ENCODE assay signal across 8 cellular contexts in genomic region chr9:77457916-77458592, GRCh38.
DNase-seq lines count a peak whose midpoint lies in the region; ATAC-seq and TF ChIP-seq lines count a peak whose summit lies in the region.

No MANE protein-coding gene starts in this region.

- H3K4me2 ChIP-seq in fibroblast of lung (ENCODE audit: extremely low read depth, insufficient read depth, low read length), result no peak overlapping the region

- H3K27me3 ChIP-seq in HL-60 (ENCODE audit: insufficient read depth, poor library complexity, severe bottlenecking) (no peaks in the 10 kb centered on the region), fibroblast of lung (ENCODE audit: control insufficient read depth, insufficient read depth, low read length) (no peaks in the 10 kb centered on the region), neutrophil (no peaks in the 10 kb centered on the region), tibial nerve (no peaks in the 10 kb centered on the region)

- no peaks in the 10 kb centered on the region for H3K79me2 ChIP-seq in fibroblast of lung (ENCODE audit: control insufficient read depth, insufficient read depth, low read length)

- H3K27ac ChIP-seq in HL-60 (replicated peaks) (no peak overlapping the region), fibroblast of lung (ENCODE audit: insufficient read depth, low read length) (no peak overlapping the region), neutrophil (no peak overlapping the region), tibial nerve (peak overlapping the region in 1 of 4 donors; percentile 58)

- H4K20me1 ChIP-seq in fibroblast of lung (ENCODE audit: control insufficient read depth, extremely low read depth, insufficient read depth, low read length), result no peaks in the 10 kb centered on the region

- H3K9me3 ChIP-seq in fibroblast of lung (ENCODE audit: control insufficient read depth, insufficient read depth, low read depth, low read length) (no peaks in the 10 kb centered on the region), neutrophil (no peaks in the 10 kb centered on the region), tibial nerve (no peaks in the 10 kb centered on the region)

- peak; percentile 86 for TF ChIP-seq CTCF in HL-60 (IDR thresholded peaks at IDR 0.05; ENCODE audit: insufficient read depth, low read length)
- peak; percentile 90 to 91 for TF ChIP-seq CTCF in fibroblast of lung (conservative IDR thresholded peaks at IDR 0.05 in 1 of 2, IDR thresholded peaks at IDR 0.05 in 1 of 2; ENCODE audit: low read depth in 1 of 2, low read length in 2 of 2)
- peak; percentile 69 for TF ChIP-seq CTCF in neutrophil (IDR thresholded peaks at IDR 0.05)
- TF ChIP-seq CTCF in tibial nerve (IDR thresholded peaks at IDR 0.05), result peak; percentile 64 to 91 (median 80)

- ATAC-seq in GM21390 (IDR thresholded peaks at IDR 0.05; ENCODE audit: unreplicated experiment), result peak; percentile 72

- WGBS in tibial nerve, 2 donors, result 53 to 56% methylated on average over 14 to 15 of the region's 15 CpGs

- H3K9ac ChIP-seq in fibroblast of lung (ENCODE audit: insufficient read depth, low read length), result no peak overlapping the region

- TF ChIP-seq POLR2A in tibial nerve (IDR thresholded peaks at IDR 0.05), result no peak

- H3K4me1 ChIP-seq in fibroblast of lung (ENCODE audit: control insufficient read depth, extremely low read depth, insufficient read depth, low read length) (no peaks in the 10 kb centered on the region), neutrophil (ENCODE audit: control insufficient read depth in 1 of 2, insufficient read depth in 1 of 2, low read depth in 1 of 2, low read length in 1 of 2) (peaks cover 16 to 21% of the 10 kb centered on the region in 2 experiments), tibial nerve (peaks cover 0 to 11% (median 0%) of the 10 kb centered on the region in 4 donors)

- H3K4me3 ChIP-seq in HL-60 (replicated peaks; ENCODE audit: insufficient read depth, low read length) (no peak overlapping the region), fibroblast of lung (replicated peaks in 1 of 4; ENCODE audit: control extremely low read depth in 1 of 4, insufficient read depth in 1 of 4, low read depth in 3 of 4, low read length in 4 of 4) (no peak overlapping the region), neutrophil (ENCODE audit: low read depth in 1 of 2, low read length in 1 of 2) (no peak overlapping the region), tibial nerve (peak overlapping the region in 1 of 4 donors; percentile 31)

- H3K36me3 ChIP-seq in fibroblast of lung (ENCODE audit: control insufficient read depth, insufficient read depth, low read length), result no peaks in the 10 kb centered on the region
- H3K36me3 ChIP-seq in neutrophil, result no peaks in the 10 kb centered on the region
- no peaks in the 10 kb centered on the region for H3K36me3 ChIP-seq in tibial nerve

- no peak overlapping the region for H2AFZ ChIP-seq in fibroblast of lung (ENCODE audit: low read length)

- peak in 1 of 2 donors; percentile 38 for TF ChIP-seq EP300 in tibial nerve (IDR thresholded peaks at IDR 0.05)

- DNase-seq in DMS79 treated with DMSO at 0.1 percent for 48 hours (lab: John Stamatoyannopoulos, UW), result peak; percentile 68
- peak; percentile 32 to 77 for DNase-seq in HL-60 (ENCODE audit: low read depth in 1 of 2, low spot score in 1 of 2)
- DNase-seq in OCI-M1 (lab: John Stamatoyannopoulos, UW), result peak; percentile 80
- peak; percentile 52 for DNase-seq in activated T-cell treated with anti-CD3 and anti-CD28 coated beads for 48 hours (ENCODE audit: low read depth)
- peak; percentile 61 to 67 for DNase-seq in fibroblast of lung (ENCODE audit: low read depth in 2 of 2)
- DNase-seq in tibial nerve (ENCODE audit: low spot score in 2 of 2), result peak; percentile 39 to 72
